In the genomic region with DNA sequence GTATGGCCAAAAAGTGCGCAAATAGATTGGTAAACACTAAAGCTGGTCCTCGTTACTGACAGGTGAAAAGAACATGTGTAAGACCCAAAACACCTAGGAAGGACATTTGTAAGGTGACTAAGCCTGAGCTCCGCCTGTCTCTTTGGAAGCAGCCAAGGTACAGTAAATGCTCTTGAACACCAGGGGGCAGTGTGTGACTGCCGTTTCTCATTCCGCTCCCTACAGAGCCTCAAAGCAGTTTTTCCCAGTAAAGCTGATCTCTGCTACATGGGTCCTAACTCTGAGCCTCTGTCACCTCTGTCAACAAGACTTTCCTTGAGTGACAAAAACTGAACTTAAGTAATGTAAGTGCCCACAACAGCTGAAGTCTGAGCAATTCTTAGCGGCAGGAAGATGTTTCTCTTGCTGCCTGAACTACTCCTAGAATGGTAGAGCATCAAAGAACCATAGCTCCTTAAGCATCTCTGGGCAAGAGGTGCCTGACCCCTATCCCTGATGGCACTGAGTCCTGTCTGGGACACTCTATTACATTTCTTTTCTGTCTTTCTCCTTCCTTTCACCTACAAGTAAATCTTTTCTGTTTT, we compare ENCODE assay signal across 9 cellular contexts.
A peak's percentile ranks its signal among the peaks of the same experiment; 100 is the strongest.
DNase-seq lines count a peak whose midpoint lies in the region; ATAC-seq and TF ChIP-seq lines count a peak whose summit lies in the region.
"Had no signal": no experiment of that assay in that cellular context is flagged by ENCODE, and none has a peak within 500 bp of the region (broad histone marks: within the 10 kb centered on the region; RNA-seq: fewer than 3 reads in every experiment).

No MANE protein-coding gene starts in this region.

- no peak overlapping the region for H3K4me3 ChIP-seq in epithelial cell of esophagus (ENCODE audit: low read length)

- H3K27ac Mint-ChIP-seq in activated CD8-positive, alpha-beta T cell treated with anti-CD3 and anti-CD28 coated beads for 36 hours = no peak overlapping the region
- no peak overlapping the region for H3K27ac Mint-ChIP-seq in stimulated activated naive CD8-positive, alpha-beta T cell treated with anti-CD3 and anti-CD28 coated beads, Interleukin-15, amount 100 ng/mL, for 72 hours
- H3K27ac Mint-ChIP-seq: activated naive CD8-positive, alpha-beta T cell had no signal

- peak; percentile 73 for TF ChIP-seq CTCF in activated CD8-positive, alpha-beta T cell treated with anti-CD3 and anti-CD28 coated beads for 36 hours (IDR thresholded peaks at IDR 0.05)
- peak; percentile 97 for TF ChIP-seq CTCF in epithelial cell of esophagus (IDR thresholded peaks at IDR 0.05; ENCODE audit: insufficient read depth, low read depth, low read length, missing control alignments)

- H3K27me3 Mint-ChIP-seq in activated CD8-positive, alpha-beta T cell treated with anti-CD3 and anti-CD28 coated beads for 36 hours = peaks cover 37% of the 10 kb centered on the region
- H3K27me3 Mint-ChIP-seq in stimulated activated naive CD8-positive, alpha-beta T cell treated with anti-CD3 and anti-CD28 coated beads, Interleukin-15, amount 100 ng/mL, for 72 hours = peaks cover 59% of the 10 kb centered on the region

- H3K36me3 Mint-ChIP-seq in activated CD8-positive, alpha-beta T cell treated with anti-CD3 and anti-CD28 coated beads for 36 hours (ENCODE audit: low read depth) = no peaks in the 10 kb centered on the region
- H3K36me3 Mint-ChIP-seq: activated naive CD8-positive, alpha-beta T cell had no signal

- intact Hi-C loops in activated CD8-positive, alpha-beta T cell treated with anti-CD3 and anti-CD28 coated beads for 36 hours (cut with micrococcal nuclease) = loop anchor here (10.0 kb wide), 1 partner anchor 944 kb away; no protein-coding TSS in a partner anchor

- CTCF ChIA-PET in activated CD8-positive, alpha-beta T cell treated with anti-CD3 and anti-CD28 coated beads for 36 hours (lab: Charles Lee) = interaction anchor here (0.5 to 3.6 kb wide), 55 partner anchors 8 to 1763 kb away, joined by 3 to 20 read pairs (median 4); no protein-coding TSS in a partner anchor

- DNase-seq in COR-L47 (lab: John Stamatoyannopoulos, UW) (peak; percentile 17), NCI-H69 (lab: John Stamatoyannopoulos, UW) (peak; percentile 60), epithelial cell of esophagus (ENCODE audit: low read depth) (peak; percentile 85), myocyte (ENCODE audit: low read depth) (peak; percentile 85)
- DNase-seq in activated CD8-positive, alpha-beta T cell treated with anti-CD3 and anti-CD28 coated beads for 36 hours = peak; percentile 60
- peak; percentile 37 to 42 for DNase-seq in stimulated activated naive CD8-positive, alpha-beta T cell treated with anti-CD3 and anti-CD28 coated beads, Interleukin-15, amount 100 ng/mL, for 72 hours

- no peak overlapping the region for H3K4me3 Mint-ChIP-seq in activated CD8-positive, alpha-beta T cell treated with anti-CD3 and anti-CD28 coated beads for 36 hours
- no peak overlapping the region for H3K4me3 Mint-ChIP-seq in stimulated activated naive CD8-positive, alpha-beta T cell treated with anti-CD3 and anti-CD28 coated beads, Interleukin-15, amount 100 ng/mL, for 72 hours
- H3K4me3 Mint-ChIP-seq: activated naive CD8-positive, alpha-beta T cell had no signal

- H3K9me3 Mint-ChIP-seq in activated CD8-positive, alpha-beta T cell treated with anti-CD3 and anti-CD28 coated beads for 36 hours = no peaks in the 10 kb centered on the region
- no peaks in the 10 kb centered on the region for H3K9me3 Mint-ChIP-seq in stimulated activated naive CD8-positive, alpha-beta T cell treated with anti-CD3 and anti-CD28 coated beads, Interleukin-15, amount 100 ng/mL, for 72 hours

- H3K4me1 Mint-ChIP-seq in activated CD8-positive, alpha-beta T cell treated with anti-CD3 and anti-CD28 coated beads for 36 hours (ENCODE audit: low read depth) = peaks cover 8% of the 10 kb centered on the region
- peaks cover 30% of the 10 kb centered on the region for H3K4me1 Mint-ChIP-seq in stimulated activated naive CD8-positive, alpha-beta T cell treated with anti-CD3 and anti-CD28 coated beads, Interleukin-15, amount 100 ng/mL, for 72 hours

- POLR2A ChIA-PET in activated CD8-positive, alpha-beta T cell treated with anti-CD3 and anti-CD28 coated beads for 36 hours (lab: Charles Lee) = interaction anchor here (0.6 kb wide), 1 partner anchor 1585 kb away, joined by 3 read pairs; no protein-coding TSS in a partner anchor

- peak; percentile 72 for ATAC-seq in GM19372 (IDR thresholded peaks at IDR 0.05; ENCODE audit: low read depth, unreplicated experiment)
- peak; percentile 90 for ATAC-seq in HG03378 (IDR thresholded peaks at IDR 0.05; ENCODE audit: unreplicated experiment)
- peak; percentile 83 for ATAC-seq in activated CD8-positive, alpha-beta T cell treated with anti-CD3 and anti-CD28 coated beads for 36 hours
- ATAC-seq in stimulated activated naive CD8-positive, alpha-beta T cell treated with anti-CD3 and anti-CD28 coated beads, Interleukin-15, amount 100 ng/mL, for 72 hours = peak; percentile 65

Comparison
In these comparisons a context has a peak if more than half of its experiments do, and no peak if none do; other contexts are left out.
1. DNase-seq: peak in every context shown above with its lines; median percentile 85 in epithelial cell of esophagus; 85 in myocyte; 60 in NCI-H69; 60 in activated CD8-positive, alpha-beta T cell treated with anti-CD3 and anti-CD28 coated beads for 36 hours; 40 in stimulated activated naive CD8-positive, alpha-beta T cell treated with anti-CD3 and anti-CD28 coated beads, Interleukin-15, amount 100 ng/mL, for 72 hours; 17 in COR-L47.